ENCODE assay signal across 8 cellular contexts in the genomic region with DNA sequence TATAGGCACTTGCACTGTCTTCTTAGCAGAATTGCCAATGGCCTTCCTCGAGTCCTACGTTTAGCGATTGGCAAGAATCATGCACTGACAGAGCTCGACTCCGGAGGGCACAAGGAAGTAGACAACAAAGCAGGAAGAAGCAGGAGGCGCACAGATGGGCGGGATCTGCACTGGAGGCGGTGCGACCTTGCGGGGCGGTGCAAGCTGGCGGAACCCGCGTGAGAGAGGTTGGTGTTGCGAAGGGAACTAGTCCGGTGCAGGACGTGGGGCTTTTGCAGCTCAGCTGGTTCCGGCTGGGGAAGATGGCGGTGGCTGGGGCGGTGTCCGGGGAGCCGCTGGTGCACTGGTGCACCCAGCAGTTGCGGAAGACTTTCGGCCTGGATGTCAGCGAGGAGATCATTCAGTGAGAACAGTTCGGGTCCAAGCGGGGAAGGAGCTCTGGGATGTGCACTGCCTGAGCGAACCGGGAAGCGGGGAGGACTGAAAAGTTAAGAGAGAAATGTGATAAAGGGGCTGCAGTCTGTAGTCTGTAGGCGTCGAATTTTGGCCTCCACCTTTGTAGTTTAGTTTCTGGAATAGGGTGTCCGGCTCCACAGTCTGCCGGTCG. TPM values are rescaled to one million over a fixed set of nuclear protein-coding genes. Genes with fewer than 3 reads are reported as not detected.
DNase-seq lines count a peak whose midpoint lies in the region; ATAC-seq and TF ChIP-seq lines count a peak whose summit lies in the region.

Gene TRIP4 (plus strand): TSS at position 275 of the 607 bp plus-strand sequence. CDS start 28 bp downstream, at position 303.

- no peaks in the 10 kb centered on the region for H3K9me3 Mint-ChIP-seq in IgD-negative memory B cell
- H3K9me3 Mint-ChIP-seq in activated T-cell treated with anti-CD3 and anti-CD28 coated beads, Interleukin-2, amount 50 U/mL, for 4 hours, result no peaks in the 10 kb centered on the region

- H3K27ac ChIP-seq in Panc1 (ENCODE audit: low read length), result peak within 1 kb of the TSS; percentile 81
- peak within 1 kb of the TSS; percentile 55 to 82 (median 79) for H3K27ac ChIP-seq in esophagus muscularis mucosa (replicated peaks in 1 of 4)
- H3K27ac ChIP-seq in muscle layer of duodenum (ENCODE audit: low read length), result peak within 1 kb of the TSS; percentile 85

- POLR2A ChIA-PET in Panc1 (lab: Charles Lee), result interaction anchor here (0.5 to 1.2 kb wide), 3 partner anchors 8 to 34 kb away, joined by 3 to 6 read pairs (median 4); no protein-coding TSS in a partner anchor

- no TSS peak for BruUV-seq in Panc1 (replicated peaks; lab: Mats Ljungman, UMichigan)

- TF ChIP-seq CTCF in Panc1 (IDR thresholded peaks at IDR 0.05) (no peak), esophagus muscularis mucosa (IDR thresholded peaks at IDR 0.05) (peak in 2 of 3 experiments; percentile 6 to 20)

- peak within 1 kb of the TSS; percentile 59 to 95 (median 88) for H3K27ac Mint-ChIP-seq in IgD-negative memory B cell

- no peaks in the 10 kb centered on the region for H3K27me3 Mint-ChIP-seq in IgD-negative memory B cell
- H3K27me3 Mint-ChIP-seq in activated T-cell treated with anti-CD3 and anti-CD28 coated beads, Interleukin-2, amount 50 U/mL, for 4 hours (ENCODE audit: low read depth), result no peaks in the 10 kb centered on the region

- H3K4me1 Mint-ChIP-seq in IgD-negative memory B cell, result peaks cover 14 to 18% (median 15%) of the 10 kb centered on the region in 3 donors
- H3K4me1 Mint-ChIP-seq in activated T-cell treated with anti-CD3 and anti-CD28 coated beads, Interleukin-2, amount 50 U/mL, for 4 hours (ENCODE audit: low read depth), result peaks cover 18% of the 10 kb centered on the region

- no peak for TF ChIP-seq EP300 in esophagus muscularis mucosa (IDR thresholded peaks at IDR 0.05)

- H3K4me1 ChIP-seq in Panc1 (ENCODE audit: control insufficient read depth, insufficient read depth, low read length) (peaks cover 9% of the 10 kb centered on the region; the same call in 1 of the 2 replicates), esophagus muscularis mucosa (peaks cover 12 to 14% (median 13%) of the 10 kb centered on the region in 4 donors), muscle layer of duodenum (ENCODE audit: control insufficient read depth in 1 of 2, insufficient read depth in 2 of 2, low read length in 2 of 2) (peaks cover 6 to 9% of the 10 kb centered on the region in 2 donors)

- peak within 1 kb of the TSS; percentile 94 to 100 (median 99) for H3K4me3 Mint-ChIP-seq in IgD-negative memory B cell
- peak within 1 kb of the TSS; percentile 90 for H3K4me3 Mint-ChIP-seq in activated T-cell treated with anti-CD3 and anti-CD28 coated beads, Interleukin-2, amount 50 U/mL, for 4 hours

- H3K27me3 ChIP-seq in Panc1 (ENCODE audit: control insufficient read depth, insufficient read depth, low read length) (no peaks in the 10 kb centered on the region), esophagus muscularis mucosa (no peaks in the 10 kb centered on the region), muscle layer of duodenum (ENCODE audit: low read depth, low read length) (no peaks in the 10 kb centered on the region)

- H3K36me3 ChIP-seq in Panc1 (ENCODE audit: control insufficient read depth, insufficient read depth, low read length), result no peaks in the 10 kb centered on the region; the same call in 1 of the 2 replicates
- peaks cover 0 to 9% (median 3%) of the 10 kb centered on the region in 4 donors for H3K36me3 ChIP-seq in esophagus muscularis mucosa
- H3K36me3 ChIP-seq in muscle layer of duodenum (ENCODE audit: control insufficient read depth in 1 of 2, insufficient read depth in 2 of 2, low read length in 2 of 2), result no peaks in the 10 kb centered on the region

- DNase-seq in DMS114 treated with DMSO at 0.1 percent for 48 hours (lab: John Stamatoyannopoulos, UW; ENCODE audit: unreplicated experiment) (peak; percentile 98), Panc1 (ENCODE audit: low read depth, low spot score) (peak; percentile 80), esophagus muscularis mucosa (ENCODE audit: extremely low spot score) (peak; percentile 99)
- peak; percentile 93 for DNase-seq in activated T-cell treated with anti-CD3 and anti-CD28 coated beads, Interleukin-2, amount 50 U/mL, for 4 hours
- DNase-seq in stimulated activated CD8-positive, alpha-beta memory T cell treated with anti-CD3 and anti-CD28 coated beads, Interleukin-7, amount 100 ng/mL, for 4 hours (ENCODE audit: low read depth in 2 of 2), result peak; percentile 91 to 94

- WGBS in esophagus muscularis mucosa, result under 1% methylated on average over 35 of the region's 35 CpGs

- H3K4me3 ChIP-seq in Panc1 (ENCODE audit: low read depth in 2 of 2, low read length in 2 of 2), result peak within 1 kb of the TSS; percentile 62 to 98
- H3K4me3 ChIP-seq in esophagus muscularis mucosa, result peak within 1 kb of the TSS; percentile 60 to 93 (median 76)
- peak within 1 kb of the TSS; percentile 96 to 97 for H3K4me3 ChIP-seq in muscle layer of duodenum (ENCODE audit: low read depth in 1 of 2, low read length in 2 of 2)

- no peaks in the 10 kb centered on the region for H3K36me3 Mint-ChIP-seq in IgD-negative memory B cell
- H3K36me3 Mint-ChIP-seq in activated T-cell treated with anti-CD3 and anti-CD28 coated beads, Interleukin-2, amount 50 U/mL, for 4 hours (ENCODE audit: insufficient read depth), result peaks cover 4% of the 10 kb centered on the region

- H3K9me3 ChIP-seq in Panc1 (ENCODE audit: control insufficient read depth, insufficient read depth, low read depth, low read length) (no peaks in the 10 kb centered on the region), esophagus muscularis mucosa (no peaks in the 10 kb centered on the region), muscle layer of duodenum (ENCODE audit: control insufficient read depth in 1 of 2, low read length in 2 of 2) (no peaks in the 10 kb centered on the region)

- TF ChIP-seq POLR2A in esophagus muscularis mucosa (IDR thresholded peaks at IDR 0.05; ENCODE audit: low read depth), result no peak

- CTCF ChIA-PET in Panc1 (lab: Charles Lee), result interaction anchor here (0.6 kb wide), 2 partner anchors 91 to 601 kb away, joined by 4 read pairs; no protein-coding TSS in a partner anchor

- in situ Hi-C loops in Panc1 (cut with HindIII; ENCODE audit: low pct_unique_long_range_greater_than_20kb, low sequenced_read_pairs), result no loop called here

- intact Hi-C loops in Panc1 (cut with micrococcal nuclease; ENCODE audit: unreplicated experiment), result no loop called here
- intact Hi-C loops in esophagus muscularis mucosa (cut with DNase I), result loop anchor here (10.0 kb wide), 2 partner anchors 173 to 223 kb away; partner anchors contain the start of gene PPIB

- ATAC-seq in GM21529 (IDR thresholded peaks at IDR 0.05; ENCODE audit: unreplicated experiment) (peak; percentile 98), Panc1 (peak; percentile 100)
- ATAC-seq in activated T-cell treated with anti-CD3 and anti-CD28 coated beads, Interleukin-2, amount 50 U/mL, for 4 hours, result peak; percentile 100

RNA-seq across cellular contexts. Expression of gene TRIP4, which starts in this region (rescaled TPM):
- polyA plus RNA-seq in IgD-negative memory B cell, result 23.3 TPM
- total RNA-seq in Panc1 (2021; ENCODE audit: unreplicated experiment), result 42.8 TPM
- polyA plus RNA-seq in Panc1 (2012; ENCODE audit: insufficient read length), result 32.3 TPM
- total RNA-seq in activated T-cell treated with anti-CD3 and anti-CD28 coated beads, Interleukin-2, amount 50 U/mL, for 4 hours, result 10 to 100 TPM; 14.1 to 25.1 (median 20.1) TPM
- total RNA-seq in esophagus muscularis mucosa, result 10 to 100 TPM in 3 of 4 donors, 1 to 10 TPM in 1; 9.9 to 13.2 (median 11.8) TPM

Comparison
In these comparisons a context has a peak if more than half of its experiments do, and no peak if none do; other contexts are left out.
1. Peak in every context shown above with its lines: DNase-seq, ATAC-seq, H3K4me3 ChIP-seq and H3K27ac ChIP-seq.